Comparison of ENCODE assay signal across 5 cellular contexts in the genomic region with DNA sequence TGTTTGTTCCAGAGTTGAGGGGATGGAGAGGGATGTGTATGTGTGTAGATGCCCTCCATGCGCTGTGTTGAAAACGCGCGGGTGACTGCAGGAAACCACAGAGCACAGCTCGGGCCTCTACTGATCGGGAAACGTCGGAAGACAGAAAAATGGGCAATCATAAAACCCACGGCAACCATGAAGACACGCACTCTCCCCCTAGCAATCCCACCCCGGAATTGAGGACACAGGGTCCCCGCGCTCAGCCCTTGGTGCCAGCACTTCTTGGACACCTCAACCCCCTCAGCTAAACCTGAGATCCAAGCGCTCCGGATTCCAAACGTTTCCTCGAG. TPM values are rescaled to one million over a fixed set of nuclear protein-coding genes. Genes with fewer than 3 reads are reported as not detected.
DNase-seq lines count a peak whose midpoint lies in the region; TF ChIP-seq lines count a peak whose summit lies in the region.

No MANE protein-coding gene starts in this region.

- H3K27ac Mint-ChIP-seq in HFFc6, result peak overlapping the region; percentile 97

- no peak for TF ChIP-seq CTCF in HFFc6 (IDR thresholded peaks at IDR 0.05)

- DNase-seq in HFFc6 (no peak), T-helper 2 cell (peak in 3 of 5 experiments; percentile 27 to 71 (median 50)), HCEC 1CT (no peak), NCI-H1436 (lab: John Stamatoyannopoulos, UW) (no peak)

- peaks cover 26% of the 10 kb centered on the region for H3K36me3 Mint-ChIP-seq in HFFc6 (ENCODE audit: low read depth)

- peaks cover 50% of the 10 kb centered on the region for H3K4me1 Mint-ChIP-seq in HFFc6 (ENCODE audit: low read depth)

- peak overlapping the region; percentile 88 for H3K4me3 ChIP-seq in iPS-20b (ENCODE audit: low read length)

- no peaks in the 10 kb centered on the region for H3K9me3 ChIP-seq in iPS-20b (ENCODE audit: insufficient read depth, low read depth, low read length)

- H3K9me3 Mint-ChIP-seq in HFFc6, result no peaks in the 10 kb centered on the region

- no peaks in the 10 kb centered on the region for H3K27me3 ChIP-seq in iPS-20b (ENCODE audit: insufficient read depth, low read length)

- H3K27ac ChIP-seq in iPS-20b (ENCODE audit: low read length), result peak overlapping the region; percentile 78

- peak overlapping the region; percentile 99 for H3K4me3 Mint-ChIP-seq in HFFc6

- peaks cover 1% of the 10 kb centered on the region; the same call in 1 of the 2 replicates for H3K27me3 Mint-ChIP-seq in HFFc6 (ENCODE audit: insufficient read depth)

- peaks cover 38% of the 10 kb centered on the region for H3K36me3 ChIP-seq in iPS-20b (ENCODE audit: insufficient read depth, low read depth, low read length)

- H3K4me1 ChIP-seq in iPS-20b (ENCODE audit: insufficient read depth, low read length), result peaks cover 8% of the 10 kb centered on the region; the same call in 1 of the 2 replicates

- peak overlapping the region; percentile 97 for H3K9ac ChIP-seq in iPS-20b (ENCODE audit: low read depth, low read length)

RNA-seq across cellular contexts. Expression of gene UQCC3, which starts 0.2 kb away (rescaled TPM):
- 10 to 100 TPM in 5 of 6 experiments, 1 to 10 TPM in 1; 9.8 to 14.2 (median 11.3) TPM for total RNA-seq in HFFc6 (2021; fragmentation: NEBNext Ultra II Directional; extraction: Animal tissue kit (Norgen Biotek cat#: 25700))

RNA-seq across cellular contexts. Expression of gene LBHD1, which starts 0.8 kb away (rescaled TPM):
- total RNA-seq in HFFc6 (2021; fragmentation: NEBNext Ultra II Directional; extraction: Animal tissue kit (Norgen Biotek cat#: 25700)), result 1 to 10 TPM; 2.8 to 4.5 (median 3.7) TPM

RNA-seq across cellular contexts. Expression of gene CSKMT, which starts 6.1 kb away (rescaled TPM):
- total RNA-seq in HFFc6 (2021; fragmentation: NEBNext Ultra II Directional; extraction: Animal tissue kit (Norgen Biotek cat#: 25700)), result 10 to 100 TPM; 12.3 to 23.6 (median 17.2) TPM

RNA-seq across cellular contexts. Expression of gene C11orf98, which starts 6.2 kb away (rescaled TPM):
- total RNA-seq in HFFc6 (2021; fragmentation: NEBNext Ultra II Directional; extraction: Animal tissue kit (Norgen Biotek cat#: 25700)), result 10 to 100 TPM; 56.1 to 74.6 (median 64.8) TPM

RNA-seq across cellular contexts. Expression of gene UBXN1, which starts 7.6 kb away (rescaled TPM):
- 100 to 1,000 TPM in 3 of 6 experiments, 10 to 100 TPM in 3; 85.2 to 114 (median 96.5) TPM for total RNA-seq in HFFc6 (2021; fragmentation: NEBNext Ultra II Directional; extraction: Animal tissue kit (Norgen Biotek cat#: 25700))

Comparison
In these comparisons a context has a peak if more than half of its experiments do, and no peak if none do; other contexts are left out.
1. DNase-seq: peak in T-helper 2 cell (3 of 5); none in HFFc6 (single experiment), HCEC 1CT (single experiment) and NCI-H1436 (single experiment).